In the genomic region with DNA sequence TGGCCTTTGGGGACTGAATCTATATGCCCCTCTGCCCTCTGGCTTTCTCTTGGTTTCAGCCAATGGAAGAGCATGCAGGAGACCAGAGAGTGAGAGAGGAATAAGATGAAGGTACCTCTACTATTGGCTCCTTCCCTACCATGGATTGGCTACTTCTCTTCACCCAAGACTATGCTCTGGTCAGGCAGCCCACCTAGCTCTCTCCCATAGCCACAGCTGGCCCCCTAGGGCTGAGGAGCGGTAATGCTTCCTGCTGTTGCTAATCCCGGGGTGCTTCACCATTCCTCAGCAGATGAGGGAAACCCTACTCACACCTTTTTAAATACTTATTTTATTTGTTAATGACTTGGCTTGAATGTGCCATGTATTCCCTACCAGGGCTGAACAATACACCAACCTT, we compare ENCODE assay signal across 11 cellular contexts.
A peak's percentile ranks its signal among the peaks of the same experiment; 100 is the strongest.
DNase-seq lines count a peak whose midpoint lies in the region; TF ChIP-seq lines count a peak whose summit lies in the region.
"Had no signal": no experiment of that assay in that cellular context is flagged by ENCODE, and none has a peak within 500 bp of the region (broad histone marks: within the 10 kb centered on the region; RNA-seq: fewer than 3 reads in every experiment).

No MANE protein-coding gene starts in this region.

- POLR2A ChIA-PET in HEK293T (lab: Yijun Ruan, JAX) = no interaction called here

- H3K4me3 ChIP-seq in SJCRH30 = no peak overlapping the region
- H3K4me3 ChIP-seq in transverse colon = no peak overlapping the region
- H3K4me3 ChIP-seq: lung had no signal

- no peak for TF ChIP-seq EP300 in transverse colon (IDR thresholded peaks at IDR 0.05; ENCODE audit: low read depth)

- TF ChIP-seq POLR2A in transverse colon (IDR thresholded peaks at IDR 0.05) = no peak

- intact Hi-C loops in transverse colon (cut with DNase I; ENCODE audit: low total_unique reads) = no loop called here

- no peaks in the 10 kb centered on the region for H3K4me1 ChIP-seq in SJCRH30
- no peaks in the 10 kb centered on the region for H3K4me1 ChIP-seq in transverse colon

- H3K9me3 ChIP-seq in SJCRH30 (replicated peaks) = no peaks in the 10 kb centered on the region
- H3K9me3 ChIP-seq in transverse colon = no peaks in the 10 kb centered on the region

- DNase-seq in ELR (ENCODE audit: low read depth) = peak; percentile 49
- peak; percentile 39 for DNase-seq in HEK293T (ENCODE audit: extremely low spot score)
- DNase-seq in SJCRH30 = peak; percentile 34 to 54
- DNase-seq in iPS-NIHi11 (ENCODE audit: low spot score) = peak; percentile 40
- DNase-seq in transverse colon = no peak
- no peak for DNase-seq in T-helper 9 cell
- DNase-seq in effector CD8-positive, alpha-beta T cell (lab: John Stamatoyannopoulos, UW) = no peak
- DNase-seq in GDM1 (lab: John Stamatoyannopoulos, UW) = no peak
- DNase-seq: cerebellar nuclear complex; stimulated activated CD4-positive, alpha-beta T cell treated with anti-CD3 and anti-CD28 coated beads, Interleukin-2, amount 100 ng/mL, for 48 hours had no signal

- TF ChIP-seq CTCF in transverse colon (IDR thresholded peaks at IDR 0.05) = peak in 1 of 5 experiments; percentile 8

- WGBS in transverse colon (ENCODE audit: low coverage in 1 of 2), 2 donors = 96 to 100% methylated on average over 2 of the region's 2 CpGs

- CTCF ChIA-PET in HEK293T (lab: Yijun Ruan, JAX) = interaction anchor here (0.6 kb wide), 1 partner anchor 160 kb away, joined by 4 read pairs; no protein-coding TSS in a partner anchor

- H3K27ac ChIP-seq in SJCRH30 (no peak overlapping the region), transverse colon (no peak overlapping the region)

- in situ Hi-C loops in transverse colon (cut with MboI; ENCODE audit: low pct_ligation_motif_present in 1 of 4, low pct_unique_long_range_greater_than_20kb in 1 of 4, low sequenced_read_pairs in 3 of 4) = no loop called here

- H3K36me3 ChIP-seq in SJCRH30 = no peaks in the 10 kb centered on the region
- no peaks in the 10 kb centered on the region for H3K36me3 ChIP-seq in transverse colon

- H3K27me3 ChIP-seq in SJCRH30 = no peaks in the 10 kb centered on the region
- no peaks in the 10 kb centered on the region for H3K27me3 ChIP-seq in transverse colon

TF ChIP-seq in HEK293T, 16 proteins besides CTCF, POLR2A, EP300 and RAD21:
- TF ChIP-seq BHLHE40 (IDR thresholded peaks at IDR 0.05; ENCODE audit: borderline replicate concordance) = no peak
- no peak for TF ChIP-seq HDGF (IDR thresholded peaks at IDR 0.05; ENCODE audit: borderline replicate concordance)
- TF ChIP-seq LEF1 (IDR thresholded peaks at IDR 0.05; ENCODE audit: borderline replicate concordance) = no peak
- no peak for TF ChIP-seq FOXK2 (IDR thresholded peaks at IDR 0.05)
- TF ChIP-seq FOXM1 (IDR thresholded peaks at IDR 0.05; ENCODE audit: borderline replicate concordance) = no peak
- no peak for TF ChIP-seq ELF4 (IDR thresholded peaks at IDR 0.05)
- TF ChIP-seq ARNT (IDR thresholded peaks at IDR 0.05) = no peak
- TF ChIP-seq TARDBP (IDR thresholded peaks at IDR 0.05) = no peak
- no peak for TF ChIP-seq SP1 (IDR thresholded peaks at IDR 0.05)
- TF ChIP-seq CTBP1 (IDR thresholded peaks at IDR 0.05; ENCODE audit: borderline replicate concordance) = no peak
- no peak for TF ChIP-seq FOXA1 (IDR thresholded peaks at IDR 0.05)
- TF ChIP-seq L3MBTL2 (conservative IDR thresholded peaks at IDR 0.05) = no peak

Comparison
In these comparisons a context has a peak if more than half of its experiments do, and no peak if none do; other contexts are left out.
1. DNase-seq: peak in ELR (single experiment), HEK293T (single experiment), SJCRH30 (2 of 2) and iPS-NIHi11 (single experiment); none in transverse colon (single experiment), T-helper 9 cell (single experiment), effector CD8-positive, alpha-beta T cell (single experiment) and GDM1 (single experiment).